30 cellular contexts compared by ENCODE assay signal in the genomic region with DNA sequence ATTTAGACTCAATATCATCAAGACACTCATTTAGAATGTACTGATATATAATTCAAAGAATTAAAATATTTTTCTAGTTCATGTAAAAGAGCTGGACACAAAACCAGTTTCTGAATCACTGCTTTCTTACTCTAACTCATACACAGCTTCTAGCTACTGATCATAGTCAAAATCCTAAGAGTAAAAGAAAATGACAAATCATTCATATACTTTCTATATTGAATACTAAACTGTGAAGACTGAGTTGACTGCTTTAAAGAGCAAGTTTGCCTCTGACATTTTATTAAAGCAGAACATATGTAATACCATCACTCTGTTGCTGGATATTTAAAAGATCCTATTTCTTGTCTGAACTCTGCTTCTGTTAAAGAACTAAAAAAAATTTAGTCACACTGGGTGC. TPM values are rescaled to one million over a fixed set of nuclear protein-coding genes. Genes with fewer than 3 reads are reported as not detected.
"Had no signal": no experiment of that assay in that cellular context is flagged by ENCODE, and none has a peak within 500 bp of the region (broad histone marks: within the 10 kb centered on the region; RNA-seq: fewer than 3 reads in every experiment).

No MANE protein-coding gene starts in this region.

- H3K27ac ChIP-seq: cardiac muscle cell, coronary artery, dorsolateral prefrontal cortex, hepatocyte, left ventricle myocardium inferior, pancreas, prostate gland, suprapubic skin, upper lobe of right lung had no signal

- H3K36me3 ChIP-seq: cardiac muscle cell, pancreas, prostate gland had no signal

- H3K27me3 Mint-ChIP-seq: activated CD4-positive, alpha-beta T cell treated with anti-CD3 and anti-CD28 coated beads, Interleukin-2, amount 10 ng/mL, durations not matched to agents 7 days and 5 days; brain; stimulated activated memory B cell treated with anti-CD40 and anti-IgM and Interleukin-4, amounts not matched to agents 10 μg/mL and 1 μg/mL and 100 μg/mL, for 72 hours; T-cell had no signal

- H3K4me3 ChIP-seq: cardiac muscle cell, coronary artery, hepatocyte, lung, pancreas, prostate gland, sigmoid colon, suprapubic skin, upper lobe of right lung had no signal

- H3K4me1 ChIP-seq: pancreas, prostate gland, upper lobe of right lung had no signal

- H3K36me3 Mint-ChIP-seq: brain had no signal

- H2AFZ ChIP-seq: hepatocyte had no signal

- ATAC-seq: gastroesophageal sphincter; pancreas; stimulated activated memory B cell treated with anti-CD40 and anti-IgM and Interleukin-4, amounts not matched to agents 10 μg/mL and 1 μg/mL and 100 μg/mL, for 72 hours; T-cell; upper lobe of right lung had no signal

- H3K9me3 ChIP-seq: gastroesophageal sphincter, left ventricle myocardium inferior, pancreas, prostate gland, sigmoid colon, suprapubic skin, tibial artery, upper lobe of right lung had no signal

- H3K4me3 Mint-ChIP-seq: neural crest cell; stimulated activated memory B cell treated with anti-CD40 and anti-IgM and Interleukin-4, amounts not matched to agents 10 μg/mL and 1 μg/mL and 100 μg/mL, for 72 hours had no signal

- H3K4me1 Mint-ChIP-seq: brain, neural crest cell had no signal

- H3K79me2 ChIP-seq: hepatocyte had no signal

- H3K9me3 Mint-ChIP-seq: activated CD4-positive, alpha-beta T cell treated with anti-CD3 and anti-CD28 coated beads, Interleukin-2, amount 10 ng/mL, durations not matched to agents 7 days and 5 days; brain; neural crest cell; stimulated activated memory B cell treated with anti-CD40 and anti-IgM and Interleukin-4, amounts not matched to agents 10 μg/mL and 1 μg/mL and 100 μg/mL, for 72 hours; T-cell; T-helper 2 cell treated with Interferon-gamma antibody and Interleukin-4, amounts not matched to agents 5 μg/mL and 100 μg/mL, for 36 hours had no signal

- H3K4me2 ChIP-seq: hepatocyte had no signal

- DNase-seq: activated CD4-positive, alpha-beta T cell treated with anti-CD3 and anti-CD28 coated beads, Interleukin-2, amount 10 ng/mL, durations not matched to agents 7 days and 5 days; activated CD8-positive, alpha-beta memory T cell treated with anti-CD3 and anti-CD28 coated beads for 24 hours; activated naive CD4-positive, alpha-beta T cell treated with Interleukin-2 at 50 U/mL for 16 hours; aorta; dorsolateral prefrontal cortex; islet precursor cell; left ventricle myocardium inferior; mesendoderm; nucleus accumbens; pancreas; retina; sigmoid colon; small intestine; stimulated activated CD4-positive, alpha-beta T cell treated with anti-CD3 and anti-CD28 coated beads, Interleukin-4, amount 100 ng/mL, for 24 hours; T-cell; tibial artery; upper lobe of right lung had no signal

- H3K27me3 ChIP-seq: cardiac muscle cell, dorsolateral prefrontal cortex, gastroesophageal sphincter, hepatocyte, pancreas, sigmoid colon, suprapubic skin, tibial artery, upper lobe of right lung had no signal

- H3K27ac Mint-ChIP-seq: activated CD4-positive, alpha-beta T cell treated with anti-CD3 and anti-CD28 coated beads, Interleukin-2, amount 10 ng/mL, durations not matched to agents 7 days and 5 days; stimulated activated memory B cell treated with anti-CD40 and anti-IgM and Interleukin-4, amounts not matched to agents 10 μg/mL and 1 μg/mL and 100 μg/mL, for 72 hours; T-cell; T-helper 2 cell treated with Interferon-gamma antibody and Interleukin-4, amounts not matched to agents 5 μg/mL and 100 μg/mL, for 36 hours had no signal

RNA-seq across cellular contexts. Expression of gene KDM5D, which starts 2.4 kb away (rescaled TPM):
- total RNA-seq: aorta, cardiac muscle cell, fibroblast of lung, hepatocyte, neural crest cell, SK-MEL-5 had no signal
